In the genomic region with DNA sequence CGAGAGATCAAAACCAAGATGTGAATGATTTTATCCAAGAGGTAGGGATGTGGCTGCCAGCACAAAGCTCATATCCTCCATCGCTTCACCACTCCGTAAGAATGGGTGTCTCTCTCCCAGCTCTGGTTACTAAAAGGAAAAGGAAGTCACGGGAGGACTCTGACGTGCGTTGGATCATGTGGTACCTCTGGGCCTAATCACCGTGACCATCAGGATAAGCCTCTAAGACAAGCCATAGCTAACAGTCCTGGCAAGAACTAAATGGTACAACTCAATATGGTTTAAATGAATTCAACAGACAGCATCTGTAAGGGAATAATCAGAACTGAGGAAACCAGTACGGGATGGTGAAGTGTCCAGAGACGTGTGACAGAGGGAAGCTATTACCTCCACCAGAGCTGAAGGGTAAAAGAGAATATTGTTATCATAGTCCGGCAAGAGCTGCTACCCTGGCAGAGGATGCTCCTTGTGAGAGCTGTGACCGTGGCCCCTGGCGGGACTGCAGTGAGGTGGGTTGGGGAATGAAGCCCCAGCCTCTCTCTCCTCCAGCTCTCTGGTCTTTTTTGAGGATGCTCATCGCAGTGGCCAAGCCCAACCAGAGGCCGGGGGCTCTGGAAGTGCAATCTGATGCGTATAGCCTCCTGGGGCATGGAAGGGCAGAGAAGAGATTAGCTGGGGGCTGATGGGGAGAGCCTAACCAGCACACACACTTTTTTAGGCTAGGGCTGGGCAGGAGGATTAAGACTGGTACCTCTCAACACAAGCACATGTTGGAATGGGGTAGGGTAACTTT, we compare ENCODE assay signal across 14 cellular contexts.
"Had no signal": no experiment of that assay in that cellular context is flagged by ENCODE, and none has a peak within 500 bp of the region (broad histone marks: within the 10 kb centered on the region; RNA-seq: fewer than 3 reads in every experiment).

No MANE protein-coding gene starts in this region.

- H3K9me3 ChIP-seq: suprapubic skin had no signal

- H3K9me3 Mint-ChIP-seq: dendritic cell treated with granulocyte-macrophage colony-stimulating factor and Interleukin-4, amounts not matched to agents 40 ng/mL and 50 ng/mL, for 4 days had no signal

- H3K27ac ChIP-seq: parathyroid adenoma, suprapubic skin had no signal

- H3K27ac Mint-ChIP-seq: activated CD8-positive, alpha-beta T cell treated with anti-CD3 and anti-CD28 coated beads, Interleukin-2, amount 10 ng/mL, durations not matched to agents 7 days and 5 days; dendritic cell treated with granulocyte-macrophage colony-stimulating factor and Interleukin-4, amounts not matched to agents 40 ng/mL and 50 ng/mL, for 4 days had no signal

- ATAC-seq: activated CD8-positive, alpha-beta T cell treated with anti-CD3 and anti-CD28 coated beads, Interleukin-2, amount 10 ng/mL, durations not matched to agents 7 days and 5 days; left lobe of liver had no signal

- H3K4me3 ChIP-seq: suprapubic skin had no signal

- H3K9ac ChIP-seq: parathyroid adenoma had no signal

- H3K79me2 ChIP-seq: parathyroid adenoma had no signal

- H2AFZ ChIP-seq: parathyroid adenoma had no signal

- DNase-seq: activated CD4-positive, alpha-beta T cell treated with anti-CD3 and anti-CD28 coated beads for 48 hours; activated CD8-positive, alpha-beta memory T cell treated with anti-CD3 and anti-CD28 coated beads, Interleukin-2, amount 50 U/mL, for 4 hours; activated CD8-positive, alpha-beta T cell treated with anti-CD3 and anti-CD28 coated beads, Interleukin-2, amount 10 ng/mL, durations not matched to agents 7 days and 5 days; activated effector memory CD4-positive, alpha-beta T cell treated with anti-CD3 and anti-CD28 coated beads, Interleukin-2, amount 50 U/mL, for 16 hours; activated T-cell treated with anti-CD3 and anti-CD28 coated beads, Interleukin-2, amount 50 U/mL, for 48 hours; cerebellar nuclear complex; effector memory CD4-positive, alpha-beta T cell; erythroblast; stimulated activated naive CD4-positive, alpha-beta T cell; trophoblast cell had no signal

- H3K4me3 Mint-ChIP-seq: activated CD8-positive, alpha-beta T cell treated with anti-CD3 and anti-CD28 coated beads, Interleukin-2, amount 10 ng/mL, durations not matched to agents 7 days and 5 days; dendritic cell treated with granulocyte-macrophage colony-stimulating factor and Interleukin-4, amounts not matched to agents 40 ng/mL and 50 ng/mL, for 4 days had no signal

- H3K27me3 ChIP-seq: suprapubic skin had no signal
